In genomic region chr12:19453961-19454360, GRCh38 we compare ENCODE assay signal across 18 cellular contexts.
"Had no signal": no experiment of that assay in that cellular context is flagged by ENCODE, and none has a peak within 500 bp of the region (broad histone marks: within the 10 kb centered on the region; RNA-seq: fewer than 3 reads in every experiment).

No MANE protein-coding gene starts in this region.

- H3K36me3 ChIP-seq: brain microvascular endothelial cell, ovary, sigmoid colon had no signal

- DNase-seq: activated CD4-positive, alpha-beta T cell treated with anti-CD3 and anti-CD28 coated beads, Interleukin-2, amount 50 U/mL, for 48 hours; activated CD4-positive, CD25-positive, alpha-beta regulatory T cell treated with anti-CD3 and anti-CD28 coated beads, Interleukin-2, amount 50 U/mL, for 72 hours; activated naive CD4-positive, alpha-beta T cell treated with anti-CD3 and anti-CD28 coated beads, Interleukin-2, amount 50 U/mL, for 16 hours; brain microvascular endothelial cell; cerebellar nuclear complex; left colon; midbrain; nephron progenitor cell; ovary; sigmoid colon; stimulated activated CD4-positive, alpha-beta T cell treated with anti-CD3 and anti-CD28 coated beads, Interleukin-4, amount 100 ng/mL, for 24 hours; stimulated activated naive CD8-positive, alpha-beta T cell treated with anti-CD3 and anti-CD28 coated beads, Interleukin-15, amount 100 ng/mL, for 72 hours; SW 1271; testis had no signal

- H3K27ac Mint-ChIP-seq: activated T-helper 17 cell treated with anti-CD3 and anti-CD28 coated beads, Interleukin-2, amount 50 U/mL, for 72 hours; dendritic cell treated with granulocyte-macrophage colony-stimulating factor and Interleukin-4, amounts not matched to agents 40 ng/mL and 50 ng/mL, for 4 days; nephron progenitor cell had no signal

- H3K9me3 Mint-ChIP-seq: activated T-helper 17 cell treated with anti-CD3 and anti-CD28 coated beads, Interleukin-2, amount 50 U/mL, for 72 hours; dendritic cell treated with granulocyte-macrophage colony-stimulating factor and Interleukin-4, amounts not matched to agents 40 ng/mL and 50 ng/mL, for 4 days; stimulated activated naive CD8-positive, alpha-beta T cell treated with anti-CD3 and anti-CD28 coated beads, Interleukin-15, amount 100 ng/mL, for 72 hours had no signal

- H3K4me3 Mint-ChIP-seq: activated T-helper 17 cell treated with anti-CD3 and anti-CD28 coated beads, Interleukin-2, amount 50 U/mL, for 72 hours; dendritic cell treated with granulocyte-macrophage colony-stimulating factor and Interleukin-4, amounts not matched to agents 40 ng/mL and 50 ng/mL, for 4 days; nephron progenitor cell had no signal

- H3K9me3 ChIP-seq: ovary, sigmoid colon, testis had no signal

- H3K27me3 ChIP-seq: brain microvascular endothelial cell, ovary, sigmoid colon, testis had no signal

- H3K27ac ChIP-seq: brain microvascular endothelial cell, ovary, sigmoid colon, testis had no signal

- ATAC-seq: activated T-helper 17 cell treated with anti-CD3 and anti-CD28 coated beads, Interleukin-2, amount 50 U/mL, for 72 hours; esophagus mucosa; left colon; stimulated activated naive CD8-positive, alpha-beta T cell treated with anti-CD3 and anti-CD28 coated beads, Interleukin-15, amount 100 ng/mL, for 72 hours had no signal

- H3K4me3 ChIP-seq: lung, ovary, sigmoid colon, testis had no signal

- H3K27me3 Mint-ChIP-seq: activated T-helper 17 cell treated with anti-CD3 and anti-CD28 coated beads, Interleukin-2, amount 50 U/mL, for 72 hours; dendritic cell treated with granulocyte-macrophage colony-stimulating factor and Interleukin-4, amounts not matched to agents 40 ng/mL and 50 ng/mL, for 4 days; stimulated activated naive CD8-positive, alpha-beta T cell treated with anti-CD3 and anti-CD28 coated beads, Interleukin-15, amount 100 ng/mL, for 72 hours had no signal
